In genomic region chr19:10961073-10961762, GRCh38 we compare ENCODE assay signal across 8 cellular contexts. TPM values are rescaled to one million over a fixed set of nuclear protein-coding genes. Genes with fewer than 3 reads are reported as not detected.
DNase-seq lines count a peak whose midpoint lies in the region; ATAC-seq, FAIRE-seq and TF ChIP-seq lines count a peak whose summit lies in the region.

No MANE protein-coding gene starts in this region.

- no peak for FAIRE-seq in GM12878 (lab: Jason Lieb, UNC)

- TF ChIP-seq EP300 in GM12878 (IDR thresholded peaks at IDR 0.05; ENCODE audit: borderline replicate concordance in 1 of 2, control insufficient read depth in 1 of 2, low read depth in 2 of 2, low read length in 2 of 2) = no peak

- H3K4me3 ChIP-seq in HCT116 (replicated peaks in 1 of 2; ENCODE audit: low read depth in 1 of 2, low read length in 2 of 2) = peak overlapping the region; percentile 66 to 83
- H3K4me3 ChIP-seq in GM12878 = peak overlapping the region; percentile 85
- peak overlapping the region; percentile 88 for H3K4me3 ChIP-seq in iPS-11a (ENCODE audit: low read depth, low read length)
- peak overlapping the region; percentile 72 to 91 (median 82) for H3K4me3 ChIP-seq in gastrocnemius medialis

- intact Hi-C loops in HCT116 (cut with micrococcal nuclease) (no loop called here), GM12878 (cut with micrococcal nuclease; ENCODE audit: unreplicated experiment) (loop anchor here (5.0 kb wide), 1 partner anchor 244 kb away; the partner anchor contains the start of gene DNM2), gastrocnemius medialis (cut with DNase I; ENCODE audit: low total_unique reads) (loop anchor here (2.0 to 10.0 kb wide), 2 partner anchors 32 to 234 kb away; partner anchors contain the start of genes KANK2, TIMM29 and YIPF2)

- H3K27me3 ChIP-seq in HCT116 (ENCODE audit: insufficient read depth, low read length) (no peaks in the 10 kb centered on the region), GM12878 (replicated peaks in 1 of 2; ENCODE audit: control insufficient read depth in 2 of 2, insufficient read depth in 2 of 2, low read length in 1 of 2) (no peaks in the 10 kb centered on the region), gastrocnemius medialis (no peaks in the 10 kb centered on the region)

- no peaks in the 10 kb centered on the region for H3K9me2 ChIP-seq in HCT116 (ENCODE audit: insufficient read depth)

- peak; percentile 40 for DNase-seq in NCI-H82 (lab: John Stamatoyannopoulos, UW)
- DNase-seq in NCI-H82 treated with DMSO at 0.1 percent for 48 hours (lab: John Stamatoyannopoulos, UW; ENCODE audit: unreplicated experiment) = no peak
- no peak for DNase-seq in HCT116 (ENCODE audit: low read depth, low spot score)
- peak; percentile 57 for DNase-seq in NAMALWA (ENCODE audit: low spot score)
- DNase-seq in GM12878 (ENCODE audit: low read depth, low spot score) = no peak
- DNase-seq in gastrocnemius medialis = no peak
- no peak for DNase-seq in midbrain (lab: John Stamatoyannopoulos, UW)

- SMC1A ChIA-PET in GM12878 (lab: Charles Lee; ENCODE audit: uncharacterized antibody, unreplicated experiment) = interaction anchor here (0.7 to 4.8 kb wide), 5 partner anchors 11 to 84 kb away, joined by 3 to 18 read pairs (median 3); no protein-coding TSS in a partner anchor

- H3K4me1 ChIP-seq in HCT116 (ENCODE audit: control insufficient read depth in 1 of 2, insufficient read depth in 2 of 2, low read length in 2 of 2) = peaks cover 14 to 39% of the 10 kb centered on the region in 2 experiments; a peak in 3 of 4 replicates
- H3K4me1 ChIP-seq in GM12878 (ENCODE audit: control insufficient read depth, insufficient read depth, low read length) = peaks cover 17% of the 10 kb centered on the region; the same call in 1 of the 2 replicates
- peaks cover 24% of the 10 kb centered on the region in 2 donors for H3K4me1 ChIP-seq in gastrocnemius medialis

- 4% methylated on average over 30 of the region's 88 CpGs for WGBS in GM12878 (ENCODE audit: insufficient coverage, insufficient replicate concordance, low lambda C conversion rate, missing lambda C conversion rate)

- peak overlapping the region; percentile 80 for H3K4me2 ChIP-seq in HCT116 (ENCODE audit: low read length)
- H3K4me2 ChIP-seq in GM12878 (ENCODE audit: control insufficient read depth, insufficient read depth) = peak overlapping the region; percentile 85; the same call in 1 of the 2 replicates

- CTCF ChIA-PET in HCT116 (lab: Charles Lee) = interaction anchor here (0.6 kb wide), 1 partner anchor 522 kb away, joined by 3 read pairs; no protein-coding TSS in a partner anchor
- CTCF ChIA-PET in GM12878 (lab: Yijun Ruan, JAX) = interaction anchor here (0.6 to 0.8 kb wide), 3 partner anchors 18 to 89 kb away, joined by 3 to 4 read pairs (median 3); no protein-coding TSS in a partner anchor

- BruUV-seq in HCT116 (replicated peaks; lab: Mats Ljungman, UMichigan) (no TSS peak), GM12878 (replicated peaks; lab: Mats Ljungman, UMichigan) (no TSS peak)

- in situ Hi-C loops in GM12878 (cut with MboI) (no loop called here), gastrocnemius medialis (cut with MboI; ENCODE audit: low sequenced_read_pairs in 4 of 4) (no loop called here)

- TF ChIP-seq RAD21 in HCT116 (IDR thresholded peaks at IDR 0.05; ENCODE audit: low read depth) = no peak
- TF ChIP-seq RAD21 in GM12878 (IDR thresholded peaks at IDR 0.05; ENCODE audit: insufficient read depth, low read depth, low read length) = no peak

- H3K9ac ChIP-seq in HCT116 (ENCODE audit: low read length) = peak overlapping the region; percentile 89
- peak overlapping the region; percentile 83 for H3K9ac ChIP-seq in GM12878 (ENCODE audit: control insufficient read depth, insufficient read depth, low read length)

- RAD21 ChIA-PET in HCT116 (lab: Charles Lee; ENCODE audit: low non-redundant PET in 1 of 2, low total read pairs in 2 of 2, uncharacterized antibody in 2 of 2, unreplicated experiment in 2 of 2) = no interaction called here
- RAD21 ChIA-PET in GM12878 (lab: Charles Lee; ENCODE audit: unreplicated experiment) = interaction anchor here (0.9 to 2.4 kb wide), 6 partner anchors 12 to 244 kb away, joined by 3 to 19 read pairs (median 3); no protein-coding TSS in a partner anchor

- POLR2A ChIA-PET in HCT116 (lab: Charles Lee) = interaction anchor here (0.6 to 1.1 kb wide), 2 partner anchors 19 to 22 kb away, joined by 3 to 7 read pairs; no protein-coding TSS in a partner anchor
- POLR2A ChIA-PET in GM12878 (lab: Charles Lee) = interaction anchor here (0.5 to 2.6 kb wide), 11 partner anchors 9 to 258 kb away, joined by 3 to 10 read pairs (median 3); no protein-coding TSS in a partner anchor

- TF ChIP-seq CTCF in HCT116 (IDR thresholded peaks at IDR 0.05 in 2 of 3, conservative IDR thresholded peaks at IDR 0.05 in 1 of 3; ENCODE audit: borderline replicate concordance in 1 of 3, insufficient read depth in 1 of 3, low read depth in 2 of 3, low read length in 2 of 3) (no peak), GM12878 (IDR thresholded peaks at IDR 0.05 in 2 of 3, conservative IDR thresholded peaks at IDR 0.05 in 1 of 3; ENCODE audit: control insufficient read depth in 2 of 3, extremely low read depth in 1 of 3, insufficient read depth in 1 of 3, low read depth in 3 of 3, low read length in 3 of 3) (no peak), gastrocnemius medialis (IDR thresholded peaks at IDR 0.05 in 4 of 5, conservative IDR thresholded peaks at IDR 0.05 in 1 of 5) (no peak)

- H3K9me3 ChIP-seq in HCT116 (ENCODE audit: control insufficient read depth in 1 of 2, insufficient read depth in 1 of 2, low read depth in 1 of 2, low read length in 2 of 2) = no peaks in the 10 kb centered on the region
- H3K9me3 ChIP-seq in GM12878 (replicated peaks; ENCODE audit: control insufficient read depth, insufficient read depth, low read length) = no peaks in the 10 kb centered on the region
- no peaks in the 10 kb centered on the region for H3K9me3 ChIP-seq in gastrocnemius medialis

- H2AFZ ChIP-seq in HCT116 (ENCODE audit: low read depth, low read length, poor library complexity, severe bottlenecking) = no peak overlapping the region
- peak overlapping the region; percentile 9; the same call in 1 of the 2 replicates for H2AFZ ChIP-seq in GM12878 (ENCODE audit: control insufficient read depth, low read depth, low read length)

- H3K79me2 ChIP-seq in HCT116 (ENCODE audit: insufficient read depth, low read length) (peaks cover 50% of the 10 kb centered on the region), GM12878 (ENCODE audit: control insufficient read depth, insufficient read depth, low read length) (peaks cover 60% of the 10 kb centered on the region)

- TF ChIP-seq POLR2A in HCT116 (IDR thresholded peaks at IDR 0.05; ENCODE audit: borderline replicate concordance, extremely low read depth, insufficient read depth, insufficient read length) (no peak), GM12878 (IDR thresholded peaks at IDR 0.05; ENCODE audit: low read depth, low read length) (no peak), gastrocnemius medialis (IDR thresholded peaks at IDR 0.05) (no peak)

- H3K36me3 ChIP-seq in HCT116 (ENCODE audit: control insufficient read depth in 1 of 2, insufficient read depth in 2 of 2, low read length in 2 of 2) = peaks cover 3 to 6% of the 10 kb centered on the region in 2 experiments; a peak in 2 of 4 replicates
- H3K36me3 ChIP-seq in GM12878 (ENCODE audit: control insufficient read depth in 2 of 2, insufficient read depth in 2 of 2, low read length in 1 of 2) = no peaks in the 10 kb centered on the region
- no peaks in the 10 kb centered on the region for H3K36me3 ChIP-seq in gastrocnemius medialis

- H3K27ac ChIP-seq in HCT116 (ENCODE audit: low read depth, low read length) (peak overlapping the region; percentile 74), GM12878 (ENCODE audit: control insufficient read depth, insufficient read depth) (peak overlapping the region; percentile 67), gastrocnemius medialis (peak overlapping the region; percentile 82 to 99 (median 90))

- H4K20me1 ChIP-seq in HCT116 (ENCODE audit: insufficient read depth) (peaks cover 9% of the 10 kb centered on the region; the same call in 1 of the 2 replicates), GM12878 (ENCODE audit: control insufficient read depth, insufficient read depth) (peaks cover 4% of the 10 kb centered on the region; the same call in 1 of the 2 replicates)

- ATAC-seq in HCT116 (peak; percentile 49), GM12878 (peak; percentile 3; the same call in 2 of the 3 replicates), gastrocnemius medialis (peak; percentile 55 to 58)

RNA-seq across cellular contexts. Expression of gene SMARCA4, which starts 0.4 kb away (rescaled TPM):
- 116 TPM for total RNA-seq in HCT116 (2021; ENCODE audit: unreplicated experiment)
- polyA plus RNA-seq in HCT116 (2012) = 102 and 108 TPM in 2 replicates
- 250 and 253 TPM in 2 replicates for total RNA-seq in GM12878 (2013; cell fraction: nucleolus; rRNA removed)
- total RNA-seq in GM12878 (2014; rRNA removed) = 82.0 and 85.3 TPM in 2 replicates
- total RNA-seq in GM12878 (2014; rRNA removed; fragmentation: Illumina TruSeq; extraction: Trizol) = 39.2 and 44.7 TPM in 2 replicates
- total RNA-seq in GM12878 (2021) = 153 and 175 TPM in 2 replicates
- polyA plus RNA-seq in GM12878 (2011; ENCODE audit: low read depth) = 38.9 TPM
- polyA plus RNA-seq in GM12878 (2011; rRNA removed) = 25.2 and 32.1 TPM in 2 replicates
- 55.8 and 68.4 TPM in 2 replicates for polyA plus RNA-seq in GM12878 (2011; cell fraction: cytosol; rRNA removed)
- polyA plus RNA-seq in GM12878 (2011; cell fraction: nucleus; rRNA removed) = 96.7 and 156 TPM in 2 replicates
- polyA plus RNA-seq in GM12878 (2012) = 82.5 and 85.4 TPM in 2 replicates
- 34.9 and 63.5 TPM in 2 replicates for polyA plus RNA-seq in GM12878 (2014; fragmentation: Illumina TruSeq; extraction: Trizol)
- polyA plus RNA-seq in GM12878 (2014; fragmentation: Nextera tagmentation; extraction: Ambion mirVana) = 10 to 100 TPM; 22.4 to 43.8 TPM
- 51.2 and 76.8 TPM in 2 replicates for polyA plus RNA-seq in GM12878 (2014; rRNA removed)
- 100 to 1,000 TPM in 1 of 2 experiments, 10 to 100 TPM in 1; 88.6 to 102 TPM for polyA plus RNA-seq in GM12878 (2016; fragmentation: Nextera tagmentation; extraction: Ambion mirVana)
- polyA minus RNA-seq in GM12878 (2011; rRNA and poly(A)+ RNA removed) = 106 and 126 TPM in 2 replicates
- 70.4 and 77.0 TPM in 2 replicates for polyA minus RNA-seq in GM12878 (2011; cell fraction: cytosol; rRNA and poly(A)+ RNA removed)
- 49.4 and 101 TPM in 2 replicates for polyA minus RNA-seq in GM12878 (2011; cell fraction: nucleus; rRNA and poly(A)+ RNA removed)
- total RNA-seq in gastrocnemius medialis = 10 to 100 TPM; 24.0 to 72.6 (median 68.7) TPM

RNA-seq across cellular contexts. Expression of gene TIMM29, which starts 32.6 kb away (rescaled TPM):
- total RNA-seq in HCT116 (2021; ENCODE audit: unreplicated experiment) (20.3 TPM), GM12878 (2014; rRNA removed) (25.1 and 25.8 TPM in 2 replicates), GM12878 (2014; rRNA removed; fragmentation: Illumina TruSeq; extraction: Trizol) (11.0 TPM in 2 replicates), GM12878 (2021) (20.9 and 22.7 TPM in 2 replicates), gastrocnemius medialis (10 to 100 TPM; 28.7 to 54.5 (median 34.8) TPM)
- polyA plus RNA-seq in HCT116 (2012) = 10.6 and 12.6 TPM in 2 replicates
- total RNA-seq in GM12878 (2013; cell fraction: nucleolus; rRNA removed) = 18.1 and 19.1 TPM in 2 replicates
- polyA plus RNA-seq in GM12878 (2011; ENCODE audit: low read depth) = 11.1 TPM
- polyA plus RNA-seq in GM12878 (2011; rRNA removed) (9.6 and 10.2 TPM in 2 replicates), GM12878 (2014; fragmentation: Illumina TruSeq; extraction: Trizol) (6.2 and 8.2 TPM in 2 replicates), GM12878 (2014; fragmentation: Nextera tagmentation; extraction: Ambion mirVana) (1 to 10 TPM; 2.4 to 6.5 TPM), GM12878 (2014; rRNA removed) (15.9 and 17.6 TPM in 2 replicates), GM12878 (2016; fragmentation: Nextera tagmentation; extraction: Ambion mirVana) (10 to 100 TPM; 27.4 to 27.9 TPM)
- polyA plus RNA-seq in GM12878 (2011; cell fraction: cytosol; rRNA removed) = 10.5 and 14.1 TPM in 2 replicates
- 8.1 and 11.6 TPM in 2 replicates for polyA plus RNA-seq in GM12878 (2011; cell fraction: nucleus; rRNA removed)
- polyA plus RNA-seq in GM12878 (2012) = 15.7 and 16.8 TPM in 2 replicates
- 4.8 and 6.3 TPM in 2 replicates for polyA minus RNA-seq in GM12878 (2011; rRNA and poly(A)+ RNA removed)
- 4.6 and 7.4 TPM in 2 replicates for polyA minus RNA-seq in GM12878 (2011; cell fraction: cytosol; rRNA and poly(A)+ RNA removed)
- polyA minus RNA-seq in GM12878 (2011; cell fraction: nucleus; rRNA and poly(A)+ RNA removed) = 3.3 and 6.9 TPM in 2 replicates

RNA-seq across cellular contexts. Expression of gene YIPF2, which starts 32.8 kb away (rescaled TPM):
- total RNA-seq in HCT116 (2021; ENCODE audit: unreplicated experiment) (44.7 TPM), GM12878 (2014; rRNA removed) (33.4 and 36.4 TPM in 2 replicates), GM12878 (2014; rRNA removed; fragmentation: Illumina TruSeq; extraction: Trizol) (10.6 and 14.9 TPM in 2 replicates), GM12878 (2021) (26.5 and 28.4 TPM in 2 replicates), gastrocnemius medialis (10 to 100 TPM; 17.8 to 30.8 (median 24.2) TPM)
- polyA plus RNA-seq in HCT116 (2012) = 53.2 and 67.3 TPM in 2 replicates
- 26.2 and 26.3 TPM in 2 replicates for total RNA-seq in GM12878 (2013; cell fraction: nucleolus; rRNA removed)
- polyA plus RNA-seq in GM12878 (2011; ENCODE audit: low read depth) = 23.9 TPM
- polyA plus RNA-seq in GM12878 (2011; rRNA removed) (10.0 and 17.2 TPM in 2 replicates), GM12878 (2014; fragmentation: Illumina TruSeq; extraction: Trizol) (1.8 and 8.1 TPM in 2 replicates), GM12878 (2014; fragmentation: Nextera tagmentation; extraction: Ambion mirVana) (1 to 10 TPM in 1 of 2 experiments, under 1 TPM in 1; 0.92 to 3.9 TPM), GM12878 (2014; rRNA removed) (31.7 and 38.9 TPM in 2 replicates), GM12878 (2016; fragmentation: Nextera tagmentation; extraction: Ambion mirVana) (10 to 100 TPM; 18.1 to 19.6 TPM)
- polyA plus RNA-seq in GM12878 (2011; cell fraction: cytosol; rRNA removed) = 34.7 and 43.9 TPM in 2 replicates
- 45.4 and 49.0 TPM in 2 replicates for polyA plus RNA-seq in GM12878 (2011; cell fraction: nucleus; rRNA removed)
- 45.0 and 45.2 TPM in 2 replicates for polyA plus RNA-seq in GM12878 (2012)
- polyA minus RNA-seq in GM12878 (2011; rRNA and poly(A)+ RNA removed) = 13.9 and 31.1 TPM in 2 replicates
- polyA minus RNA-seq in GM12878 (2011; cell fraction: cytosol; rRNA and poly(A)+ RNA removed) = 17.4 and 18.8 TPM in 2 replicates
- 9.4 and 9.9 TPM in 2 replicates for polyA minus RNA-seq in GM12878 (2011; cell fraction: nucleus; rRNA and poly(A)+ RNA removed)

Comparison
In these comparisons a context has a peak if more than half of its experiments do, and no peak if none do; other contexts are left out.
1. DNase-seq: peak in NCI-H82 (single experiment) and NAMALWA (single experiment); none in NCI-H82 treated with DMSO at 0.1 percent for 48 hours (single experiment), HCT116 (single experiment), GM12878 (single experiment), gastrocnemius medialis (0 of 2) and midbrain (single experiment).
2. ATAC-seq: peak in every context shown above with its lines; median percentile 56 in gastrocnemius medialis; 49 in HCT116; 3 in GM12878.
3. Peak in every context shown above with its lines, with median percentiles within 50 percentile points of each other: H3K27ac ChIP-seq and H3K4me3 ChIP-seq.